1 cellular context compared by ENCODE assay signal in genomic region chr15:100711479-100712130, GRCh38.
TF ChIP-seq lines count a peak whose summit lies in the region.

No MANE protein-coding gene starts in this region.

TF ChIP-seq in SK-N-SH, 30 proteins besides CTCF, POLR2A, EP300 and RAD21 (continued from another document):
- TF ChIP-seq, protein P1, sequence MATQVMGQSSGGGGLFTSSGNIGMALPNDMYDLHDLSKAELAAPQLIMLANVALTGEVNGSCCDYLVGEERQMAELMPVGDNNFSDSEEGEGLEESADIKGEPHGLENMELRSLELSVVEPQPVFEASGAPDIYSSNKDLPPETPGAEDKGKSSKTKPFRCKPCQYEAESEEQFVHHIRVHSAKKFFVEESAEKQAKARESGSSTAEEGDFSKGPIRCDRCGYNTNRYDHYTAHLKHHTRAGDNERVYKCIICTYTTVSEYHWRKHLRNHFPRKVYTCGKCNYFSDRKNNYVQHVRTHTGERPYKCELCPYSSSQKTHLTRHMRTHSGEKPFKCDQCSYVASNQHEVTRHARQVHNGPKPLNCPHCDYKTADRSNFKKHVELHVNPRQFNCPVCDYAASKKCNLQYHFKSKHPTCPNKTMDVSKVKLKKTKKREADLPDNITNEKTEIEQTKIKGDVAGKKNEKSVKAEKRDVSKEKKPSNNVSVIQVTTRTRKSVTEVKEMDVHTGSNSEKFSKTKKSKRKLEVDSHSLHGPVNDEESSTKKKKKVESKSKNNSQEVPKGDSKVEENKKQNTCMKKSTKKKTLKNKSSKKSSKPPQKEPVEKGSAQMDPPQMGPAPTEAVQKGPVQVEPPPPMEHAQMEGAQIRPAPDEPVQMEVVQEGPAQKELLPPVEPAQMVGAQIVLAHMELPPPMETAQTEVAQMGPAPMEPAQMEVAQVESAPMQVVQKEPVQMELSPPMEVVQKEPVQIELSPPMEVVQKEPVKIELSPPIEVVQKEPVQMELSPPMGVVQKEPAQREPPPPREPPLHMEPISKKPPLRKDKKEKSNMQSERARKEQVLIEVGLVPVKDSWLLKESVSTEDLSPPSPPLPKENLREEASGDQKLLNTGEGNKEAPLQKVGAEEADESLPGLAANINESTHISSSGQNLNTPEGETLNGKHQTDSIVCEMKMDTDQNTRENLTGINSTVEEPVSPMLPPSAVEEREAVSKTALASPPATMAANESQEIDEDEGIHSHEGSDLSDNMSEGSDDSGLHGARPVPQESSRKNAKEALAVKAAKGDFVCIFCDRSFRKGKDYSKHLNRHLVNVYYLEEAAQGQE (IDR thresholded peaks at IDR 0.05; ENCODE audit: low read depth, low read length) = no peak
- no peak for TF ChIP-seq NFIC (IDR thresholded peaks at IDR 0.05; ENCODE audit: borderline replicate concordance)
